Comparison of ENCODE assay signal across 24 cellular contexts in the genomic region with DNA sequence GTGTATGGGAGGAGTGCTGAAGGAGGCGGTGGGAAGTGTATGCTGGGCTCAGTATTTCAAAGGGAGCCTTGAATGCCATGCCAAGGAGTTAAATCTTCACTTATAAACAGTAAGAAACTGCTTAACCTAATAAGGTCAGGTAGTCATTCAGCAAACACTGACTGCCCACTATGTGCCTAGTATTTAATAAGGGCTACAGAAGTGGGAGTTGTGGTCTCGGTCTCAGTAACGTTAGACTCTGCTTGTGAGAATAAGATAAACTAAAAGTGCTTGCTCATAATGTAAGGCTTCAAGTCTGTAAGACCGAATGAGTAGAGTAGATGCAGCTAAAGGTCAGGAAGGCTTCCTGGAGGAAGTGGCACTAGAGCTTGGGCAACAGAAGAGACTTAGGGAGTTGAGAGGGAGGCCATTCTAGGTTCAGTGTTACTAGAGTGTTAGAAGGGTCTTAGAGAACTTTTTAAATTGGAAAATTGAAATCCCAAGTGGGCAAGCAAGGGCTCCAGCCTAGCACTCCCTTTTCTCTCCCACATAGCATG. TPM values are rescaled to one million over a fixed set of nuclear protein-coding genes. Genes with fewer than 3 reads are reported as not detected.
DNase-seq lines count a peak whose midpoint lies in the region; ATAC-seq, FAIRE-seq and TF ChIP-seq lines count a peak whose summit lies in the region.
"Had no signal": no experiment of that assay in that cellular context is flagged by ENCODE, and none has a peak within 500 bp of the region (broad histone marks: within the 10 kb centered on the region; RNA-seq: fewer than 3 reads in every experiment).

No MANE protein-coding gene starts in this region.

- no peak overlapping the region for H3K4me3 Mint-ChIP-seq in activated naive CD8-positive, alpha-beta T cell treated with anti-CD3 and anti-CD28 coated beads, Interleukin-2, amount 10 ng/mL, durations not matched to agents 7 days and 5 days
- no peak overlapping the region for H3K4me3 Mint-ChIP-seq in activated naive CD8-positive, alpha-beta T cell treated with anti-CD3 and anti-CD28 coated beads for 36 hours
- no peak overlapping the region for H3K4me3 Mint-ChIP-seq in Caco-2 (ENCODE audit: unreplicated experiment)
- H3K4me3 Mint-ChIP-seq in stimulated activated naive B cell treated with anti-CD40 and anti-IgM and Interleukin-4, amounts not matched to agents 10 μg/mL and 1 μg/mL and 100 μg/mL, for 72 hours: no peak overlapping the region
- H3K4me3 Mint-ChIP-seq: central memory CD8-positive, alpha-beta T cell; GM23338; HFFc6 had no signal

- TF ChIP-seq EP300 in K562 (IDR thresholded peaks at IDR 0.05; ENCODE audit: low read length): no peak

- peak overlapping the region; percentile 62 for H3K27ac Mint-ChIP-seq in activated naive CD8-positive, alpha-beta T cell treated with anti-CD3 and anti-CD28 coated beads, Interleukin-2, amount 10 ng/mL, durations not matched to agents 7 days and 5 days
- H3K27ac Mint-ChIP-seq in activated naive CD8-positive, alpha-beta T cell treated with anti-CD3 and anti-CD28 coated beads for 36 hours: no peak overlapping the region
- H3K27ac Mint-ChIP-seq in Caco-2 (ENCODE audit: unreplicated experiment): peak overlapping the region; percentile 29
- H3K27ac Mint-ChIP-seq in stimulated activated naive B cell treated with anti-CD40 and anti-IgM and Interleukin-4, amounts not matched to agents 10 μg/mL and 1 μg/mL and 100 μg/mL, for 72 hours: peak overlapping the region; percentile 65
- H3K27ac Mint-ChIP-seq: GM23338, HFFc6 had no signal

- peaks cover 17% of the 10 kb centered on the region for H3K79me2 ChIP-seq in K562 (ENCODE audit: control insufficient read depth, insufficient read depth, low read length)

- H4K20me1 ChIP-seq in K562 (replicated peaks; ENCODE audit: control insufficient read depth, insufficient read depth, low read length): peaks cover 13% of the 10 kb centered on the region; the same call in 1 of the 2 replicates

- no peak overlapping the region for H3K9ac ChIP-seq in K562 (ENCODE audit: insufficient read depth in 1 of 2, low read depth in 2 of 2, low read length in 2 of 2)

- intact Hi-C loops in Caco-2 (cut with micrococcal nuclease; ENCODE audit: unreplicated experiment): no loop called here
- intact Hi-C loops in K562 (cut with micrococcal nuclease): no loop called here

- no peak for DNase-seq in activated naive CD8-positive, alpha-beta T cell treated with anti-CD3 and anti-CD28 coated beads, Interleukin-2, amount 10 ng/mL, durations not matched to agents 7 days and 5 days
- DNase-seq in activated naive CD8-positive, alpha-beta T cell treated with anti-CD3 and anti-CD28 coated beads for 36 hours: no peak
- DNase-seq in Caco-2: no peak
- no peak for DNase-seq in K562 (ENCODE audit: extremely low read depth in 1 of 4, low spot score in 3 of 4)
- DNase-seq in stimulated activated naive B cell treated with anti-CD40 and anti-IgM and Interleukin-4, amounts not matched to agents 10 μg/mL and 1 μg/mL and 100 μg/mL, for 72 hours: no peak
- DNase-seq in NCI-H2081 treated with DMSO at 0.1 percent for 48 hours (lab: John Stamatoyannopoulos, UW): no peak
- DNase-seq in AML-193 (lab: John Stamatoyannopoulos, UW): no peak
- DNase-seq in medulla oblongata (ENCODE audit: extremely low spot score): no peak
- DNase-seq: activated CD4-positive, alpha-beta T cell treated with anti-CD3 and anti-CD28 coated beads for 1 hour; HFFc6; hippocampal formation; left colon; mammary epithelial cell; NCI-H446 treated with DMSO at 0.1 percent for 48 hours; NCI-H82; RPMI8226; small intestine; stimulated activated CD4-positive, alpha-beta T cell treated with anti-CD3 and anti-CD28 coated beads, Interleukin-1b, Interleukin-23, amount 100 ng/mL, for 48 hours; substantia nigra; upper lobe of left lung had no signal

- H3K4me1 ChIP-seq in Caco-2 (peaks cover 22% of the 10 kb centered on the region), K562 (replicated peaks in 1 of 2; ENCODE audit: control insufficient read depth in 2 of 2, insufficient read depth in 2 of 2, low read length in 2 of 2) (peaks cover 8 to 15% of the 10 kb centered on the region in 2 experiments)

- no peak overlapping the region for H3K4me3 ChIP-seq in Caco-2 (ENCODE audit: low read depth, low read length)
- H3K4me3 ChIP-seq in K562: no peak overlapping the region
- H3K4me3 ChIP-seq: GM23338, upper lobe of left lung had no signal

- 49% methylated on average over 4 of the region's 4 CpGs for WGBS in K562 (ENCODE audit: insufficient coverage, low coverage, missing lambda C conversion rate)

- H3K9me3 Mint-ChIP-seq in activated naive CD8-positive, alpha-beta T cell treated with anti-CD3 and anti-CD28 coated beads, Interleukin-2, amount 10 ng/mL, durations not matched to agents 7 days and 5 days: no peaks in the 10 kb centered on the region
- H3K9me3 Mint-ChIP-seq in activated naive CD8-positive, alpha-beta T cell treated with anti-CD3 and anti-CD28 coated beads for 36 hours: no peaks in the 10 kb centered on the region
- H3K9me3 Mint-ChIP-seq in Caco-2 (ENCODE audit: unreplicated experiment): no peaks in the 10 kb centered on the region
- H3K9me3 Mint-ChIP-seq in stimulated activated naive B cell treated with anti-CD40 and anti-IgM and Interleukin-4, amounts not matched to agents 10 μg/mL and 1 μg/mL and 100 μg/mL, for 72 hours: no peaks in the 10 kb centered on the region
- H3K9me3 Mint-ChIP-seq: central memory CD8-positive, alpha-beta T cell; HFFc6 had no signal

- no peak for FAIRE-seq in K562 (lab: Jason Lieb, UNC)
- FAIRE-seq: GM12891, small intestine had no signal

- in situ Hi-C loops in K562 (cut with MboI): no loop called here

- H3K9me1 ChIP-seq in K562 (ENCODE audit: control insufficient read depth, insufficient read depth, low read length): peaks cover 6% of the 10 kb centered on the region

- peaks cover 11% of the 10 kb centered on the region for H3K4me1 Mint-ChIP-seq in activated naive CD8-positive, alpha-beta T cell treated with anti-CD3 and anti-CD28 coated beads, Interleukin-2, amount 10 ng/mL, durations not matched to agents 7 days and 5 days
- H3K4me1 Mint-ChIP-seq in activated naive CD8-positive, alpha-beta T cell treated with anti-CD3 and anti-CD28 coated beads for 36 hours: peaks cover 15% of the 10 kb centered on the region
- H3K4me1 Mint-ChIP-seq in Caco-2 (ENCODE audit: low read depth, unreplicated experiment): peaks cover 21% of the 10 kb centered on the region
- peaks cover 26 to 56% of the 10 kb centered on the region in 2 donors for H3K4me1 Mint-ChIP-seq in stimulated activated naive B cell treated with anti-CD40 and anti-IgM and Interleukin-4, amounts not matched to agents 10 μg/mL and 1 μg/mL and 100 μg/mL, for 72 hours

- no peak overlapping the region for H3K4me2 ChIP-seq in K562 (ENCODE audit: insufficient read depth, low read length)
- H3K4me2 ChIP-seq: GM23338 had no signal

- no TSS peak for BruUV-seq in Caco-2 (replicated peaks; lab: Mats Ljungman, UMichigan)
- TSS peak; percentile 7 for BruUV-seq in K562 (replicated peaks; lab: Mats Ljungman, UMichigan)

- POLR2A ChIA-PET in activated naive CD8-positive, alpha-beta T cell treated with anti-CD3 and anti-CD28 coated beads, Interleukin-2, amount 10 ng/mL, durations not matched to agents 7 days and 5 days (lab: Charles Lee): no interaction called here
- POLR2A ChIA-PET in Caco-2 (lab: Charles Lee) (interaction anchor here (1.1 kb wide), 1 partner anchor 8 kb away, joined by 4 read pairs; no protein-coding TSS in a partner anchor), K562 (lab: Yijun Ruan, JAX) (interaction anchor here (0.8 to 4.8 kb wide), 6 partner anchors 8 to 59 kb away, joined by 3 to 75 read pairs (median 6); no protein-coding TSS in a partner anchor)

- H3K36me3 ChIP-seq in Caco-2 (ENCODE audit: control insufficient read depth, insufficient read depth, low read length): peaks cover 3% of the 10 kb centered on the region; the same call in 1 of the 2 replicates
- peaks cover 97% of the 10 kb centered on the region for H3K36me3 ChIP-seq in K562 (ENCODE audit: control insufficient read depth, insufficient read depth, low read length)

- TF ChIP-seq POLR2A in K562 (conservative IDR thresholded peaks at IDR 0.05): no peak

- CTCF ChIA-PET in Caco-2 (lab: Charles Lee) (no interaction called here), K562 (lab: Yijun Ruan, JAX; ENCODE audit: low intra/inter-chr PET ratio) (interaction anchor here (0.5 kb wide), 1 partner anchor 197 kb away, joined by 4 read pairs; no protein-coding TSS in a partner anchor)

- no peaks in the 10 kb centered on the region for H3K9me3 ChIP-seq in Caco-2
- no peaks in the 10 kb centered on the region for H3K9me3 ChIP-seq in K562 (replicated peaks; ENCODE audit: control insufficient read depth, insufficient read depth, low read depth, low read length)
- H3K9me3 ChIP-seq: upper lobe of left lung had no signal

- TF ChIP-seq CTCF in Caco-2 (IDR thresholded peaks at IDR 0.05; ENCODE audit: insufficient read depth in 1 of 2, low read depth in 1 of 2, low read length in 1 of 2, severe bottlenecking in 1 of 2, unreplicated experiment in 1 of 2): no peak
- no peak for TF ChIP-seq CTCF in K562 (IDR thresholded peaks at IDR 0.05 in 2 of 3, conservative IDR thresholded peaks at IDR 0.05 in 1 of 3; ENCODE audit: insufficient read depth in 2 of 3, low read depth in 1 of 3, low read length in 3 of 3)

- H3K27me3 ChIP-seq in Caco-2 (replicated peaks; ENCODE audit: control insufficient read depth, insufficient read depth, low read length): no peaks in the 10 kb centered on the region
- no peaks in the 10 kb centered on the region for H3K27me3 ChIP-seq in K562 (ENCODE audit: control insufficient read depth in 2 of 2, insufficient read depth in 2 of 2, low read length in 2 of 2)
- H3K27me3 ChIP-seq: upper lobe of left lung had no signal

- H3K27me3 Mint-ChIP-seq in activated naive CD8-positive, alpha-beta T cell treated with anti-CD3 and anti-CD28 coated beads, Interleukin-2, amount 10 ng/mL, durations not matched to agents 7 days and 5 days: no peaks in the 10 kb centered on the region
- H3K27me3 Mint-ChIP-seq in activated naive CD8-positive, alpha-beta T cell treated with anti-CD3 and anti-CD28 coated beads for 36 hours: no peaks in the 10 kb centered on the region
- H3K27me3 Mint-ChIP-seq in Caco-2 (ENCODE audit: insufficient read depth, unreplicated experiment): no peaks in the 10 kb centered on the region
- no peaks in the 10 kb centered on the region for H3K27me3 Mint-ChIP-seq in stimulated activated naive B cell treated with anti-CD40 and anti-IgM and Interleukin-4, amounts not matched to agents 10 μg/mL and 1 μg/mL and 100 μg/mL, for 72 hours
- H3K27me3 Mint-ChIP-seq: central memory CD8-positive, alpha-beta T cell had no signal

- peaks cover 38% of the 10 kb centered on the region for H3K36me3 Mint-ChIP-seq in activated naive CD8-positive, alpha-beta T cell treated with anti-CD3 and anti-CD28 coated beads, Interleukin-2, amount 10 ng/mL, durations not matched to agents 7 days and 5 days
- peaks cover 21% of the 10 kb centered on the region for H3K36me3 Mint-ChIP-seq in activated naive CD8-positive, alpha-beta T cell treated with anti-CD3 and anti-CD28 coated beads for 36 hours
- H3K36me3 Mint-ChIP-seq in Caco-2 (ENCODE audit: insufficient read depth, unreplicated experiment): peaks cover 76% of the 10 kb centered on the region
- peaks cover 52 to 76% of the 10 kb centered on the region in 2 donors for H3K36me3 Mint-ChIP-seq in stimulated activated naive B cell treated with anti-CD40 and anti-IgM and Interleukin-4, amounts not matched to agents 10 μg/mL and 1 μg/mL and 100 μg/mL, for 72 hours

- no peak for ATAC-seq in activated naive CD8-positive, alpha-beta T cell treated with anti-CD3 and anti-CD28 coated beads, Interleukin-2, amount 10 ng/mL, durations not matched to agents 7 days and 5 days (ENCODE audit: low read depth)
- ATAC-seq in K562: no peak
- ATAC-seq in stimulated activated naive B cell treated with anti-CD40 and anti-IgM and Interleukin-4, amounts not matched to agents 10 μg/mL and 1 μg/mL and 100 μg/mL, for 72 hours (replicated peaks): peak; percentile 23 to 41
- ATAC-seq: GM23338, left colon had no signal

- H3K27ac ChIP-seq in K562 (ENCODE audit: extremely low read depth, low read depth, low read length): no peak overlapping the region
- H3K27ac ChIP-seq: C4-2B, upper lobe of left lung had no signal

- TF ChIP-seq RAD21 in K562 (CRISPR knock-in tag; conservative IDR thresholded peaks at IDR 0.05 in 1 of 2, IDR thresholded peaks at IDR 0.05 in 1 of 2): no peak

- H2AFZ ChIP-seq in K562 (ENCODE audit: low read depth, low read length): no peak overlapping the region
- H2AFZ ChIP-seq: GM23338 had no signal

RNA-seq across cellular contexts. Expression of gene MARCKSL1, which starts 6.0 kb away (rescaled TPM):
- total RNA-seq in activated naive CD8-positive, alpha-beta T cell treated with anti-CD3 and anti-CD28 coated beads, Interleukin-2, amount 10 ng/mL, durations not matched to agents 7 days and 5 days: 10 to 100 TPM; 21.7 to 22.0 TPM
- total RNA-seq in activated naive CD8-positive, alpha-beta T cell treated with anti-CD3 and anti-CD28 coated beads for 36 hours: 10 to 100 TPM; 26.4 to 26.7 TPM
- 150 and 159 TPM in 2 replicates for total RNA-seq in Caco-2 (2022)
- total RNA-seq in K562 (2011; cell fraction: chromatin; rRNA removed; ENCODE audit: low replicate concordance): 19.8 and 52.7 TPM in 2 replicates
- total RNA-seq in K562 (2011; cell fraction: nucleolus; rRNA removed): 56.5 and 63.0 TPM in 2 replicates
- total RNA-seq in K562 (2011; cell fraction: nucleoplasm; rRNA removed): 61.2 and 72.0 TPM in 2 replicates
- 155 and 188 TPM in 2 replicates for total RNA-seq in K562 (2014; rRNA removed)
- total RNA-seq in K562 (2014; rRNA removed; fragmentation: Illumina TruSeq; extraction: Trizol): 85.0 and 89.5 TPM in 2 replicates
- total RNA-seq in K562 (2015; rRNA removed; fragmentation: Illumina TruSeq; extraction: Trizol): 99.5 and 102 TPM in 2 replicates
- 236 and 247 TPM in 2 replicates for total RNA-seq in K562 (2021)
- 202 and 216 TPM in 2 replicates for polyA plus RNA-seq in K562 (2011; rRNA removed)
- 300 and 303 TPM in 2 replicates for polyA plus RNA-seq in K562 (2011; cell fraction: cytosol; rRNA removed)
- 63.0 and 65.4 TPM in 2 replicates for polyA plus RNA-seq in K562 (2011; cell fraction: nucleus; rRNA removed)
- 99.2 and 141 TPM in 2 replicates for polyA plus RNA-seq in K562 (2012)
- 325 and 361 TPM in 2 replicates for polyA plus RNA-seq in K562 (2014; fragmentation: Illumina TruSeq; extraction: Trizol)
- polyA plus RNA-seq in K562 (2014; fragmentation: Nextera tagmentation; extraction: Ambion mirVana): 10 to 100 TPM; 14.7 to 14.8 TPM
- 256 and 262 TPM in 2 replicates for polyA plus RNA-seq in K562 (2014; rRNA removed)
- 110 and 133 TPM in 2 replicates for polyA minus RNA-seq in K562 (2011; rRNA and poly(A)+ RNA removed)
- 77.4 and 89.7 TPM in 2 replicates for polyA minus RNA-seq in K562 (2011; cell fraction: cytosol; rRNA and poly(A)+ RNA removed)
- 30.2 and 47.4 TPM in 2 replicates for polyA minus RNA-seq in K562 (2011; cell fraction: nucleus; rRNA and poly(A)+ RNA removed)

RNA-seq across cellular contexts. Expression of gene FAM229A, which starts 32.3 kb away (rescaled TPM):
- 10 to 100 TPM; 17.4 to 17.6 TPM for total RNA-seq in activated naive CD8-positive, alpha-beta T cell treated with anti-CD3 and anti-CD28 coated beads, Interleukin-2, amount 10 ng/mL, durations not matched to agents 7 days and 5 days
- total RNA-seq in activated naive CD8-positive, alpha-beta T cell treated with anti-CD3 and anti-CD28 coated beads for 36 hours: 1 to 10 TPM; 2.8 to 3.6 TPM
- total RNA-seq in Caco-2 (2022) (2.1 and 2.6 TPM in 2 replicates), K562 (2014; rRNA removed) (6.7 and 7.4 TPM in 2 replicates), K562 (2014; rRNA removed; fragmentation: Illumina TruSeq; extraction: Trizol) (3.6 and 4.0 TPM in 2 replicates), K562 (2015; rRNA removed; fragmentation: Illumina TruSeq; extraction: Trizol) (2.9 and 3.4 TPM in 2 replicates), K562 (2021) (11.6 and 12.7 TPM in 2 replicates)
- 86.3 and 131 TPM in 2 replicates for total RNA-seq in K562 (2011; cell fraction: chromatin; rRNA removed; ENCODE audit: low replicate concordance)
- 70.1 and 80.5 TPM in 2 replicates for total RNA-seq in K562 (2011; cell fraction: nucleolus; rRNA removed)
- 83.9 and 97.2 TPM in 2 replicates for total RNA-seq in K562 (2011; cell fraction: nucleoplasm; rRNA removed)
- polyA plus RNA-seq in K562 (2011; rRNA removed) (10.9 and 18.6 TPM in 2 replicates), K562 (2014; fragmentation: Illumina TruSeq; extraction: Trizol) (9.5 and 9.7 TPM in 2 replicates), K562 (2014; fragmentation: Nextera tagmentation; extraction: Ambion mirVana) (under 1 TPM; 0.04 TPM), K562 (2014; rRNA removed) (17.9 and 21.6 TPM in 2 replicates)
- polyA plus RNA-seq in K562 (2011; cell fraction: cytosol; rRNA removed): 7.0 and 9.1 TPM in 2 replicates
- polyA plus RNA-seq in K562 (2011; cell fraction: nucleus; rRNA removed): 76.1 and 118 TPM in 2 replicates
- polyA plus RNA-seq in K562 (2012): 9.5 and 33.7 TPM in 2 replicates
- 4.5 and 5.5 TPM in 2 replicates for polyA minus RNA-seq in K562 (2011; rRNA and poly(A)+ RNA removed)
- polyA minus RNA-seq in K562 (2011; cell fraction: cytosol; rRNA and poly(A)+ RNA removed): 1.1 and 1.6 TPM in 2 replicates
- 13.0 and 14.4 TPM in 2 replicates for polyA minus RNA-seq in K562 (2011; cell fraction: nucleus; rRNA and poly(A)+ RNA removed)

RNA-seq across cellular contexts. Expression of gene TSSK3, which starts 32.3 kb away (rescaled TPM):
- 1 to 10 TPM in 1 of 2 experiments, under 1 TPM in 1; 0.51 to 1.6 TPM for total RNA-seq in activated naive CD8-positive, alpha-beta T cell treated with anti-CD3 and anti-CD28 coated beads, Interleukin-2, amount 10 ng/mL, durations not matched to agents 7 days and 5 days
- total RNA-seq in activated naive CD8-positive, alpha-beta T cell treated with anti-CD3 and anti-CD28 coated beads for 36 hours: under 1 TPM; 0.48 to 0.60 TPM
- total RNA-seq in Caco-2 (2022): 2.5 and 2.6 TPM in 2 replicates
- 22.5 and 34.3 TPM in 2 replicates for total RNA-seq in K562 (2011; cell fraction: chromatin; rRNA removed; ENCODE audit: low replicate concordance)
- 17.5 and 20.7 TPM in 2 replicates for total RNA-seq in K562 (2011; cell fraction: nucleolus; rRNA removed)
- 28.9 and 47.3 TPM in 2 replicates for total RNA-seq in K562 (2011; cell fraction: nucleoplasm; rRNA removed)
- total RNA-seq in K562 (2014; rRNA removed): 0.27 and 1.8 TPM in 2 replicates
- 1.9 and 2.5 TPM in 2 replicates for total RNA-seq in K562 (2014; rRNA removed; fragmentation: Illumina TruSeq; extraction: Trizol)
- 2.8 and 4.3 TPM in 2 replicates for total RNA-seq in K562 (2015; rRNA removed; fragmentation: Illumina TruSeq; extraction: Trizol)
- total RNA-seq in K562 (2021): 2.3 and 3.3 TPM in 2 replicates
- 2.8 and 3.6 TPM in 2 replicates for polyA plus RNA-seq in K562 (2011; rRNA removed)
- 1.4 and 4.1 TPM in 2 replicates for polyA plus RNA-seq in K562 (2011; cell fraction: cytosol; rRNA removed)
- polyA plus RNA-seq in K562 (2011; cell fraction: nucleus; rRNA removed): 8.9 and 10.3 TPM in 2 replicates
- 1.8 and 11.1 TPM in 2 replicates for polyA plus RNA-seq in K562 (2012)
- polyA plus RNA-seq in K562 (2014; fragmentation: Illumina TruSeq; extraction: Trizol): 1.6 and 3.2 TPM in 2 replicates
- polyA plus RNA-seq in K562 (2014; fragmentation: Nextera tagmentation; extraction: Ambion mirVana): under 1 TPM; 0.66 to 0.82 TPM
- polyA plus RNA-seq in K562 (2014; rRNA removed): 1.9 and 2.2 TPM in 2 replicates
- polyA minus RNA-seq in K562 (2011; rRNA and poly(A)+ RNA removed): 1.8 and 1.9 TPM in 2 replicates
- not detected in 2 replicates for polyA minus RNA-seq in K562 (2011; cell fraction: cytosol; rRNA and poly(A)+ RNA removed)
- 3.2 and 4.4 TPM in 2 replicates for polyA minus RNA-seq in K562 (2011; cell fraction: nucleus; rRNA and poly(A)+ RNA removed)
- total RNA-seq: GM23338 had no signal
- polyA plus RNA-seq: GM23338 had no signal

RNA-seq across cellular contexts. Expression of gene HDAC1, which starts 38.1 kb away (rescaled TPM):
- total RNA-seq in activated naive CD8-positive, alpha-beta T cell treated with anti-CD3 and anti-CD28 coated beads, Interleukin-2, amount 10 ng/mL, durations not matched to agents 7 days and 5 days: 100 to 1,000 TPM; 195 to 197 TPM
- 100 to 1,000 TPM; 142 to 149 TPM for total RNA-seq in activated naive CD8-positive, alpha-beta T cell treated with anti-CD3 and anti-CD28 coated beads for 36 hours
- total RNA-seq in Caco-2 (2022) (116 and 117 TPM in 2 replicates), K562 (2014; rRNA removed) (169 and 182 TPM in 2 replicates), K562 (2014; rRNA removed; fragmentation: Illumina TruSeq; extraction: Trizol) (193 and 197 TPM in 2 replicates), K562 (2015; rRNA removed; fragmentation: Illumina TruSeq; extraction: Trizol) (169 and 180 TPM in 2 replicates), K562 (2021) (182 and 185 TPM in 2 replicates)
- 321 and 515 TPM in 2 replicates for total RNA-seq in K562 (2011; cell fraction: chromatin; rRNA removed; ENCODE audit: low replicate concordance)
- 309 and 314 TPM in 2 replicates for total RNA-seq in K562 (2011; cell fraction: nucleolus; rRNA removed)
- 269 and 306 TPM in 2 replicates for total RNA-seq in K562 (2011; cell fraction: nucleoplasm; rRNA removed)
- polyA plus RNA-seq in K562 (2011; rRNA removed) (384 and 397 TPM in 2 replicates), K562 (2014; fragmentation: Illumina TruSeq; extraction: Trizol) (213 and 224 TPM in 2 replicates), K562 (2014; fragmentation: Nextera tagmentation; extraction: Ambion mirVana) (100 to 1,000 TPM; 183 to 205 TPM), K562 (2014; rRNA removed) (210 and 239 TPM in 2 replicates)
- 176 and 327 TPM in 2 replicates for polyA plus RNA-seq in K562 (2011; cell fraction: cytosol; rRNA removed)
- 496 and 637 TPM in 2 replicates for polyA plus RNA-seq in K562 (2011; cell fraction: nucleus; rRNA removed)
- polyA plus RNA-seq in K562 (2012): 225 and 429 TPM in 2 replicates
- polyA minus RNA-seq in K562 (2011; rRNA and poly(A)+ RNA removed): 318 and 361 TPM in 2 replicates
- 89.8 and 90.4 TPM in 2 replicates for polyA minus RNA-seq in K562 (2011; cell fraction: cytosol; rRNA and poly(A)+ RNA removed)
- polyA minus RNA-seq in K562 (2011; cell fraction: nucleus; rRNA and poly(A)+ RNA removed): 144 and 207 TPM in 2 replicates

Comparison
In these comparisons a context has a peak if more than half of its experiments do, and no peak if none do; other contexts are left out.
1. ATAC-seq: peak in stimulated activated naive B cell treated with anti-CD40 and anti-IgM and Interleukin-4, amounts not matched to agents 10 μg/mL and 1 μg/mL and 100 μg/mL, for 72 hours (2 of 2); none in activated naive CD8-positive, alpha-beta T cell treated with anti-CD3 and anti-CD28 coated beads, Interleukin-2, amount 10 ng/mL, durations not matched to agents 7 days and 5 days (single experiment) and K562 (single experiment).